In the genomic region with DNA sequence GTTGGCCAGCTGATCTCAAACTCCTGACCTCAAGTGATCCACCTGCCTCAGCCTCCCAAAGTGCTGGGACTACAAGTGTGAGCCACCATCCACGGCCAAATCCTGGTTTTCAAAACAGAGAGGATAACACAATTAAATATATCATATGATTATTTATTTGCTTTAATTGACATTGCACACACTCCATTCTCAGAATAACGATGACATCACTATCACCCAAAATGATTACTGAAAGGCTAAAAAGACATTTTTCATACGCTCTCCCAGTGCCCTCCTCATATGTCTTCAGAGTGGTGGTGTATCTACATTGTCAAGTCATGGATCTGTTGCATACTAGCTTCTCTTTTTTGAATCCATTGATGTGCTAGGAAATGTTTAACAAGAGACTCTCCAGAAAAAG, we compare ENCODE assay signal across 24 cellular contexts.
"Had no signal": no experiment of that assay in that cellular context is flagged by ENCODE, and none has a peak within 500 bp of the region (broad histone marks: within the 10 kb centered on the region; RNA-seq: fewer than 3 reads in every experiment).

No MANE protein-coding gene starts in this region.

- ATAC-seq: gastrocnemius medialis, heart right ventricle, left cardiac atrium, left lung, left ventricle myocardium superior, lower lobe of right lung, mucosa of descending colon had no signal

- H3K9me3 ChIP-seq: esophagus squamous epithelium, gastrocnemius medialis, heart right ventricle, left lung, lower lobe of right lung, mucosa of descending colon had no signal

- FAIRE-seq: colon, endothelial cell of umbilical vein, islet of Langerhans, keratinocyte had no signal

- H3K27ac ChIP-seq: coronary artery, dorsolateral prefrontal cortex, esophagus squamous epithelium, gastrocnemius medialis, heart right ventricle, left lung, lower lobe of right lung had no signal

- H3K4me1 ChIP-seq: esophagus squamous epithelium, gastrocnemius medialis, heart right ventricle, left lung, lower lobe of right lung had no signal

- H3K27me3 ChIP-seq: dorsolateral prefrontal cortex, esophagus squamous epithelium, gastrocnemius medialis, heart right ventricle, left lung had no signal

- H3K36me3 ChIP-seq: esophagus squamous epithelium, gastrocnemius medialis, heart right ventricle, left lung, lower lobe of right lung had no signal

- DNase-seq: dermis blood vessel endothelial cell; dorsolateral prefrontal cortex; effector CD4-positive, alpha-beta T cell; effector memory CD4-positive, alpha-beta T cell; esophagus squamous epithelium; foreskin fibroblast; foreskin melanocyte; gastrocnemius medialis; glutamatergic neuron; head of caudate nucleus; heart right ventricle; hippocampal formation; left cardiac atrium; left lung; left ventricle myocardium superior; lower lobe of right lung; mesenchymal stem cell; mucosa of descending colon; naive B cell had no signal

- H3K4me3 ChIP-seq: coronary artery, dorsolateral prefrontal cortex, esophagus squamous epithelium, gastrocnemius medialis, heart right ventricle, left lung, lower lobe of right lung, mucosa of descending colon had no signal
